In genomic region chr6:161418458-161418945, GRCh38 we compare ENCODE assay signal across 8 cellular contexts.
DNase-seq lines count a peak whose midpoint lies in the region; ATAC-seq and TF ChIP-seq lines count a peak whose summit lies in the region.

No MANE protein-coding gene starts in this region.

- H3K4me1 ChIP-seq in left ventricle myocardium inferior: peaks cover 24% of the 10 kb centered on the region

- no peak overlapping the region for H3K4me3 ChIP-seq in left ventricle myocardium inferior

- no peaks in the 10 kb centered on the region for H3K9me3 ChIP-seq in left ventricle myocardium inferior (replicated peaks)

- peak; percentile 60 for TF ChIP-seq CTCF in GM12873 (IDR thresholded peaks at IDR 0.05; ENCODE audit: insufficient read depth, low read depth, low read length, missing control alignments)
- TF ChIP-seq CTCF in left ventricle myocardium inferior (IDR thresholded peaks at IDR 0.05; ENCODE audit: borderline replicate concordance): peak; percentile 81

- H3K27me3 ChIP-seq in left ventricle myocardium inferior (ENCODE audit: low read depth): no peaks in the 10 kb centered on the region

- H3K36me3 ChIP-seq in left ventricle myocardium inferior: no peaks in the 10 kb centered on the region

- peak; percentile 84 for ATAC-seq in HG02885 (IDR thresholded peaks at IDR 0.05; ENCODE audit: poor library complexity, unreplicated experiment)
- peak; percentile 89 for ATAC-seq in sciatic nerve

- DNase-seq in AML-193 (lab: John Stamatoyannopoulos, UW) (peak; percentile 49 to 53), NCI-H2227 (lab: John Stamatoyannopoulos, UW; ENCODE audit: unreplicated experiment) (peak; percentile 47), amniotic epithelial cell (ENCODE audit: low read depth) (peak; percentile 55), left ventricle myocardium inferior (no peak), sciatic nerve (ENCODE audit: low spot score) (no peak), NCI-H187 (lab: John Stamatoyannopoulos, UW) (no peak)

- intact Hi-C loops in left ventricle myocardium inferior (cut with micrococcal nuclease) (no loop called here), sciatic nerve (cut with DNase I) (loop anchor here (5.0 kb wide), 1 partner anchor 1219 kb away; no protein-coding TSS in a partner anchor)

- no peak overlapping the region for H3K27ac ChIP-seq in left ventricle myocardium inferior (replicated peaks)

Comparison
In these comparisons a context has a peak if more than half of its experiments do, and no peak if none do; other contexts are left out.
1. DNase-seq: peak in AML-193 (2 of 2), NCI-H2227 (single experiment) and amniotic epithelial cell (single experiment); none in left ventricle myocardium inferior (single experiment), sciatic nerve (single experiment) and NCI-H187 (0 of 2).